Comparison of ENCODE assay signal across 11 cellular contexts in genomic region chr20:36272547-36273220, GRCh38. TPM values are rescaled to one million over a fixed set of nuclear protein-coding genes. Genes with fewer than 3 reads are reported as not detected.
DNase-seq lines count a peak whose midpoint lies in the region; ATAC-seq and TF ChIP-seq lines count a peak whose summit lies in the region.
"Had no signal": no experiment of that assay in that cellular context is flagged by ENCODE, and none has a peak within 500 bp of the region (broad histone marks: within the 10 kb centered on the region; RNA-seq: fewer than 3 reads in every experiment).

No MANE protein-coding gene starts in this region.

- H2BK120ac ChIP-seq in mesenchymal stem cell (ENCODE audit: low read depth, low read length) (no peak overlapping the region), trophoblast cell (ENCODE audit: insufficient read depth, low read length, poor library complexity) (no peak overlapping the region)

- no peak overlapping the region for H3K4me2 ChIP-seq in mesenchymal stem cell (ENCODE audit: low read length, poor library complexity, severe bottlenecking)
- no peak overlapping the region for H3K4me2 ChIP-seq in osteoblast (ENCODE audit: insufficient read depth, low read length)
- H3K4me2 ChIP-seq in trophoblast cell (ENCODE audit: low read length): no peak overlapping the region
- H3K4me2 ChIP-seq: BLaER1 treated with 17β-estradiol and CSF1 and Interleukin-3, amounts not matched to agents 10 nM and 100 nM had no signal

- H4K8ac ChIP-seq in mesenchymal stem cell (ENCODE audit: low read length): no peak overlapping the region
- H4K8ac ChIP-seq in trophoblast cell (ENCODE audit: low read depth, low read length): no peak overlapping the region

- H3K9me3 ChIP-seq in mesenchymal stem cell (ENCODE audit: control insufficient read depth, low read length): no peaks in the 10 kb centered on the region
- no peaks in the 10 kb centered on the region for H3K9me3 ChIP-seq in osteoblast (ENCODE audit: low read depth, low read length)
- no peaks in the 10 kb centered on the region for H3K9me3 ChIP-seq in trophoblast cell (ENCODE audit: insufficient read depth, low read depth, low read length)
- H3K9me3 ChIP-seq: BLaER1 treated with 17β-estradiol and CSF1 and Interleukin-3, amounts not matched to agents 10 nM and 100 nM had no signal

- no peak overlapping the region for H2AFZ ChIP-seq in mesenchymal stem cell (ENCODE audit: low read depth, low read length)
- H2AFZ ChIP-seq in osteoblast (ENCODE audit: low read length): no peak overlapping the region
- H2AFZ ChIP-seq in trophoblast cell (ENCODE audit: insufficient read depth, low read length, poor library complexity): no peak overlapping the region

- no peaks in the 10 kb centered on the region for H3K27me3 ChIP-seq in H7 (ENCODE audit: control insufficient read depth, insufficient read depth, low read length)
- peaks cover 35 to 68% of the 10 kb centered on the region in 2 experiments for H3K27me3 ChIP-seq in mesenchymal stem cell (ENCODE audit: control insufficient read depth in 1 of 2, insufficient read depth in 1 of 2, low read length in 2 of 2)
- H3K27me3 ChIP-seq in osteoblast (ENCODE audit: insufficient read depth, low read length): peaks cover 16% of the 10 kb centered on the region
- H3K27me3 ChIP-seq in trophoblast cell (ENCODE audit: insufficient read depth, low read length): no peaks in the 10 kb centered on the region
- H3K27me3 ChIP-seq: BLaER1 treated with 17β-estradiol and CSF1 and Interleukin-3, amounts not matched to agents 10 nM and 100 nM had no signal

- H3K27ac ChIP-seq in mesenchymal stem cell (ENCODE audit: low read length, poor library complexity, severe bottlenecking) (no peak overlapping the region), osteoblast (ENCODE audit: low read depth, low read length) (no peak overlapping the region), trophoblast cell (ENCODE audit: low read depth, low read length) (no peak overlapping the region)
- H3K27ac ChIP-seq: BLaER1 treated with 17β-estradiol and CSF1 and Interleukin-3, amounts not matched to agents 10 nM and 100 nM; HL-60 had no signal

- H3K79me2 ChIP-seq in osteoblast (ENCODE audit: insufficient read depth, low read length) (no peaks in the 10 kb centered on the region), trophoblast cell (ENCODE audit: control insufficient read depth, insufficient read depth, low read length, poor library complexity) (no peaks in the 10 kb centered on the region)

- H3K4ac ChIP-seq in mesenchymal stem cell (ENCODE audit: low read depth in 1 of 2, low read length in 2 of 2) (no peak overlapping the region), trophoblast cell (ENCODE audit: low read depth, low read length) (no peak overlapping the region)

- H3K18ac ChIP-seq in mesenchymal stem cell (ENCODE audit: low read depth in 1 of 2, low read length in 2 of 2) (no peak overlapping the region), trophoblast cell (ENCODE audit: low read length) (no peak overlapping the region)

- H3K36me3 ChIP-seq in H7 (replicated peaks; ENCODE audit: control insufficient read depth, insufficient read depth, low read length) (no peaks in the 10 kb centered on the region), mesenchymal stem cell (ENCODE audit: control insufficient read depth in 1 of 2, insufficient read depth in 2 of 2, low read depth in 1 of 2, low read length in 2 of 2) (no peaks in the 10 kb centered on the region), osteoblast (ENCODE audit: insufficient read depth, low read length) (no peaks in the 10 kb centered on the region), trophoblast cell (ENCODE audit: control insufficient read depth in 1 of 2, insufficient read depth in 2 of 2, low read length in 2 of 2) (no peaks in the 10 kb centered on the region)
- H3K36me3 ChIP-seq: BLaER1 treated with 17β-estradiol and CSF1 and Interleukin-3, amounts not matched to agents 10 nM and 100 nM had no signal

- H3K4me1 ChIP-seq in mesenchymal stem cell (ENCODE audit: control insufficient read depth, insufficient read depth, low read depth, low read length) (no peaks in the 10 kb centered on the region), osteoblast (ENCODE audit: insufficient read depth, low read length) (no peaks in the 10 kb centered on the region), trophoblast cell (ENCODE audit: control insufficient read depth in 1 of 2, insufficient read depth in 2 of 2, low read length in 2 of 2) (no peaks in the 10 kb centered on the region)

- H3K9ac ChIP-seq in mesenchymal stem cell (ENCODE audit: low read length) (no peak overlapping the region), trophoblast cell (ENCODE audit: low read length) (no peak overlapping the region)
- H3K9ac ChIP-seq: BLaER1 treated with 17β-estradiol and CSF1 and Interleukin-3, amounts not matched to agents 10 nM and 100 nM had no signal

- no peak for TF ChIP-seq CTCF in osteoblast (IDR thresholded peaks at IDR 0.05; ENCODE audit: extremely low read depth, low read depth, low read length)

- no peaks in the 10 kb centered on the region for H3K79me1 ChIP-seq in mesenchymal stem cell (replicated peaks; ENCODE audit: low read length, poor library complexity, severe bottlenecking)
- no peaks in the 10 kb centered on the region for H3K79me1 ChIP-seq in trophoblast cell (ENCODE audit: low read length)

- H3K14ac ChIP-seq in mesenchymal stem cell (ENCODE audit: low read length in 2 of 2) (no peak overlapping the region), trophoblast cell (ENCODE audit: low read length) (no peak overlapping the region)

- ATAC-seq in GM21717 (IDR thresholded peaks at IDR 0.05; ENCODE audit: unreplicated experiment): no peak
- ATAC-seq: CD8-positive, alpha-beta T cell had no signal

- no peak overlapping the region for H2AK5ac ChIP-seq in mesenchymal stem cell (ENCODE audit: low read length, severe bottlenecking)
- no peak overlapping the region for H2AK5ac ChIP-seq in trophoblast cell (ENCODE audit: low read length)

- H4K12ac ChIP-seq in trophoblast cell (ENCODE audit: low read depth, low read length): no peak overlapping the region

- H3K23ac ChIP-seq in mesenchymal stem cell (ENCODE audit: low read length in 2 of 2) (no peak overlapping the region), trophoblast cell (ENCODE audit: low read length) (no peak overlapping the region)

- H2BK5ac ChIP-seq in mesenchymal stem cell (ENCODE audit: low read depth, low read length, poor library complexity, severe bottlenecking) (no peak overlapping the region), trophoblast cell (ENCODE audit: low read depth, low read length, poor library complexity) (no peak overlapping the region)

- H3K4me3 ChIP-seq in H7 (ENCODE audit: insufficient read depth, low read depth, low read length): no peak overlapping the region
- no peak overlapping the region for H3K4me3 ChIP-seq in mesenchymal stem cell (ENCODE audit: insufficient read depth in 1 of 2, low read depth in 1 of 2, low read length in 2 of 2)
- no peak overlapping the region for H3K4me3 ChIP-seq in osteoblast (ENCODE audit: insufficient read depth, low read length)
- no peak overlapping the region for H3K4me3 ChIP-seq in trophoblast cell (ENCODE audit: low read depth, low read length)
- H3K4me3 ChIP-seq: BLaER1 treated with 17β-estradiol and CSF1 and Interleukin-3, amounts not matched to agents 10 nM and 100 nM had no signal

- 84% methylated on average over 10 of the region's 12 CpGs for WGBS in mesenchymal stem cell
- no CpG with 5 or more reads among the region's 12 CpGs for WGBS in trophoblast cell (ENCODE audit: extremely low coverage, insufficient coverage, insufficient read length)

- H4K91ac ChIP-seq in mesenchymal stem cell (ENCODE audit: low read length) (peak overlapping the region; percentile 47), trophoblast cell (ENCODE audit: low read depth, low read length) (no peak overlapping the region)

- H4K20me1 ChIP-seq in osteoblast (ENCODE audit: insufficient read depth, low read length): no peaks in the 10 kb centered on the region

- H2BK12ac ChIP-seq in mesenchymal stem cell (ENCODE audit: low read length in 2 of 2): no peak overlapping the region
- H2BK12ac ChIP-seq in trophoblast cell (ENCODE audit: low read length): no peak overlapping the region

- H2BK15ac ChIP-seq in mesenchymal stem cell (ENCODE audit: low read depth, poor library complexity, severe bottlenecking): no peak overlapping the region

- peak; percentile 24 for DNase-seq in H7
- DNase-seq in mesenchymal stem cell: no peak
- DNase-seq in osteoblast (ENCODE audit: insufficient read length, low spot score, missing footprints): peak; percentile 30
- no peak for DNase-seq in activated gamma-delta T cell treated with Interleukin-2 at 50 U/mL for 16 hours
- DNase-seq in trophoblast cell: no peak
- DNase-seq: CD8-positive, alpha-beta T cell; DMS79 treated with DMSO at 0.1 percent for 48 hours; GF-D8 had no signal

RNA-seq across cellular contexts. Expression of gene DLGAP4, which starts 33.5 kb away (rescaled TPM):
- 60.5 and 62.8 TPM in 2 replicates for total RNA-seq in H7 (2014; rRNA removed; shearing (Covaris generic))
- 110 TPM for polyA plus RNA-seq in mesenchymal stem cell (2013, experiment 1 of 2)
- 104 TPM for polyA plus RNA-seq in mesenchymal stem cell (2013, experiment 2 of 2)
- 17.4 and 18.1 TPM in 2 replicates for total RNA-seq in osteoblast
- 165 TPM in 2 replicates for polyA plus RNA-seq in trophoblast cell (2013)

RNA-seq across cellular contexts. Expression of gene AAR2, which starts 36.4 kb away (rescaled TPM):
- 32.1 and 38.4 TPM in 2 replicates for total RNA-seq in H7 (2014; rRNA removed; shearing (Covaris generic))
- polyA plus RNA-seq in mesenchymal stem cell (2013, experiment 1 of 2): 21.0 TPM
- polyA plus RNA-seq in mesenchymal stem cell (2013, experiment 2 of 2): 20.5 TPM
- total RNA-seq in osteoblast: 28.3 and 29.0 TPM in 2 replicates
- polyA plus RNA-seq in trophoblast cell (2013): 20.8 and 20.9 TPM in 2 replicates

Comparison
In these comparisons a context has a peak if more than half of its experiments do, and no peak if none do; other contexts are left out.
1. DNase-seq: peak in H7 (single experiment) and osteoblast (single experiment); none in mesenchymal stem cell (single experiment), activated gamma-delta T cell treated with Interleukin-2 at 50 U/mL for 16 hours (single experiment) and trophoblast cell (0 of 2).